2 cellular contexts compared by ENCODE assay signal in genomic region chr1:231413749-231414082, GRCh38.
A peak's percentile ranks its signal among the peaks of the same experiment; 100 is the strongest.
TF ChIP-seq lines count a peak whose summit lies in the region.

No MANE protein-coding gene starts in this region.

TF ChIP-seq in A549, 52 proteins besides CTCF, POLR2A, EP300 and RAD21:
- TF ChIP-seq, protein P1, sequence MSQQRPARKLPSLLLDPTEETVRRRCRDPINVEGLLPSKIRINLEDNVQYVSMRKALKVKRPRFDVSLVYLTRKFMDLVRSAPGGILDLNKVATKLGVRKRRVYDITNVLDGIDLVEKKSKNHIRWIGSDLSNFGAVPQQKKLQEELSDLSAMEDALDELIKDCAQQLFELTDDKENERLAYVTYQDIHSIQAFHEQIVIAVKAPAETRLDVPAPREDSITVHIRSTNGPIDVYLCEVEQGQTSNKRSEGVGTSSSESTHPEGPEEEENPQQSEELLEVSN (IDR thresholded peaks at IDR 0.05; ENCODE audit: borderline replicate concordance, low read depth), result no peak
- TF ChIP-seq SMC3 (IDR thresholded peaks at IDR 0.05) (no peak), RARB (CRISPR knock-in tag; IDR thresholded peaks at IDR 0.05) (no peak), CBX8 (IDR thresholded peaks at IDR 0.05) (no peak), CHD2 (IDR thresholded peaks at IDR 0.05; ENCODE audit: low read length, partially characterized antibody) (no peak), ESRRA (IDR thresholded peaks at IDR 0.05; ENCODE audit: borderline replicate concordance, low read length) (no peak)
TF ChIP-seq in A549: peak in this region for 0.

TF ChIP-seq in GM12878, 131 proteins besides CTCF, POLR2A, EP300 and RAD21:
- TF ChIP-seq EED (IDR thresholded peaks at IDR 0.05; ENCODE audit: low read depth) (no peak), ZBTB40 (IDR thresholded peaks at IDR 0.05; ENCODE audit: borderline replicate concordance) (0 out of 2 replicates have a peak, but pooled peaks have one; percentile 26)
